1 cellular context compared by ENCODE assay signal in the genomic region with DNA sequence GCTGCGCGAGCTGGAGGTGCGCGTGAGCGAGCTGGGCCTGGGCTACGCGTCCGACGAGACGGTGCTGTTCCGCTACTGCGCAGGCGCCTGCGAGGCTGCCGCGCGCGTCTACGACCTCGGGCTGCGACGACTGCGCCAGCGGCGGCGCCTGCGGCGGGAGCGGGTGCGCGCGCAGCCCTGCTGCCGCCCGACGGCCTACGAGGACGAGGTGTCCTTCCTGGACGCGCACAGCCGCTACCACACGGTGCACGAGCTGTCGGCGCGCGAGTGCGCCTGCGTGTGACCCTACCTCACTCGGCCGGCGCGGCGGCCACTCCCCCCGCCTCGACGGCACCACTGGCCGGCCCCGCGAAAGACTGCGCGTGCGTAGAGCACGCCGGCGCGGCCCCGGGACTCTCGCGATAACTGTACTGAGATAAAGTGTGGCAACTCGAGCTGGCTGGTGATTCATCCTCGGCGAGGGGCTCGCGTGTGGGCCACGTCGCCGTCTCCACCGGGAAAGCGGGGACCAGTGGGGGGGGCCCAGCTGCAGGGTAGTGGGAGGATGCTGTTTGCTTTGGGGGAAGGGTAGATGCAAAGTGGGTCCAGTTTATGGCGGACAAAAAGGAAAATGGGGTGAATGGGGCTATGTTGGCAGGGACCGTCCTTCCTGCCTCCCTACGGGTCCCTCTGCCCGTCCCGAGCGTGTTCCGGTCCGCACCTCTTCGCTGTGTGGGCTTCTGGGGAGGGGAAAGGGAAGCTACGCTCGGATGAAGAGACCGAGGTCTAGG.
TF ChIP-seq lines count a peak whose summit lies in the region.

No MANE protein-coding gene starts in this region.

TF ChIP-seq in K562, 482 proteins besides CTCF, POLR2A, EP300 and RAD21 (continued from another document and continues in another):
- TF ChIP-seq, protein P1, sequence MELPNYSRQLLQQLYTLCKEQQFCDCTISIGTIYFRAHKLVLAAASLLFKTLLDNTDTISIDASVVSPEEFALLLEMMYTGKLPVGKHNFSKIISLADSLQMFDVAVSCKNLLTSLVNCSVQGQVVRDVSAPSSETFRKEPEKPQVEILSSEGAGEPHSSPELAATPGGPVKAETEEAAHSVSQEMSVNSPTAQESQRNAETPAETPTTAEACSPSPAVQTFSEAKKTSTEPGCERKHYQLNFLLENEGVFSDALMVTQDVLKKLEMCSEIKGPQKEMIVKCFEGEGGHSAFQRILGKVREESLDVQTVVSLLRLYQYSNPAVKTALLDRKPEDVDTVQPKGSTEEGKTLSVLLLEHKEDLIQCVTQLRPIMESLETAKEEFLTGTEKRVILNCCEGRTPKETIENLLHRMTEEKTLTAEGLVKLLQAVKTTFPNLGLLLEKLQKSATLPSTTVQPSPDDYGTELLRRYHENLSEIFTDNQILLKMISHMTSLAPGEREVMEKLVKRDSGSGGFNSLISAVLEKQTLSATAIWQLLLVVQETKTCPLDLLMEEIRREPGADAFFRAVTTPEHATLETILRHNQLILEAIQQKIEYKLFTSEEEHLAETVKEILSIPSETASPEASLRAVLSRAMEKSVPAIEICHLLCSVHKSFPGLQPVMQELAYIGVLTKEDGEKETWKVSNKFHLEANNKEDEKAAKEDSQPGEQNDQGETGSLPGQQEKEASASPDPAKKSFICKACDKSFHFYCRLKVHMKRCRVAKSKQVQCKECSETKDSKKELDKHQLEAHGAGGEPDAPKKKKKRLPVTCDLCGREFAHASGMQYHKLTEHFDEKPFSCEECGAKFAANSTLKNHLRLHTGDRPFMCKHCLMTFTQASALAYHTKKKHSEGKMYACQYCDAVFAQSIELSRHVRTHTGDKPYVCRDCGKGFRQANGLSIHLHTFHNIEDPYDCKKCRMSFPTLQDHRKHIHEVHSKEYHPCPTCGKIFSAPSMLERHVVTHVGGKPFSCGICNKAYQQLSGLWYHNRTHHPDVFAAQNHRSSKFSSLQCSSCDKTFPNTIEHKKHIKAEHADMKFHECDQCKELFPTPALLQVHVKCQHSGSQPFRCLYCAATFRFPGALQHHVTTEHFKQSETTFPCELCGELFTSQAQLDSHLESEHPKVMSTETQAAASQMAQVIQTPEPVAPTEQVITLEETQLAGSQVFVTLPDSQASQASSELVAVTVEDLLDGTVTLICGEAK (IDR thresholded peaks at IDR 0.05): peak; percentile 73
- TF ChIP-seq, protein P1 (CRISPR knock-in tag; IDR thresholded peaks at IDR 0.05): no peak
- TF ChIP-seq ZNF316 (IDR thresholded peaks at IDR 0.05): no peak
- peak; percentile 88 for TF ChIP-seq EP400 (IDR thresholded peaks at IDR 0.05)
- no peak for TF ChIP-seq NR2C2 (CRISPR knock-in tag; IDR thresholded peaks at IDR 0.05)
- TF ChIP-seq NR2C2 (tag; IDR thresholded peaks at IDR 0.05): peak; percentile 86
- TF ChIP-seq YBX1 (IDR thresholded peaks at IDR 0.05): no peak
- no peak for TF ChIP-seq ZNF212 (CRISPR knock-in tag; IDR thresholded peaks at IDR 0.05)
- TF ChIP-seq ZNF133 (CRISPR knock-in tag; IDR thresholded peaks at IDR 0.05): 0 out of 2 replicates have a peak, but pooled peaks have one; percentile 30
- TF ChIP-seq DMBX1 (CRISPR knock-in tag; IDR thresholded peaks at IDR 0.05; ENCODE audit: borderline replicate concordance): peak; percentile 14; the same call in 1 of the 2 replicates
- no peak for TF ChIP-seq ZNF324 (CRISPR knock-in tag; IDR thresholded peaks at IDR 0.05)
- TF ChIP-seq RBBP5 (IDR thresholded peaks at IDR 0.05; ENCODE audit: borderline replicate concordance, insufficient read depth, low read length, poor library complexity, severe bottlenecking): peak; percentile 66
- no peak for TF ChIP-seq KHSRP (IDR thresholded peaks at IDR 0.05)
- peak; percentile 71 for TF ChIP-seq SMAD1 (IDR thresholded peaks at IDR 0.05; ENCODE audit: low read depth, low read length, partially characterized antibody)
- TF ChIP-seq POLR2AphosphoS2 (IDR thresholded peaks at IDR 0.05; ENCODE audit: low read length): peak; percentile 90; the same call in 1 of the 2 replicates
- no peak for TF ChIP-seq ZNF41 (CRISPR knock-in tag; conservative IDR thresholded peaks at IDR 0.05)
- TF ChIP-seq HNRNPK (IDR thresholded peaks at IDR 0.05; ENCODE audit: low read depth, low read length, poor library complexity, severe bottlenecking): no peak
- 0 out of 2 replicates have a peak, but pooled peaks have one; percentile 56 for TF ChIP-seq ZNF445 (CRISPR knock-in tag; IDR thresholded peaks at IDR 0.05; ENCODE audit: low read depth)
- TF ChIP-seq ATF1 (CRISPR knock-in tag; IDR thresholded peaks at IDR 0.05): peak; percentile 38; the same call in 1 of the 2 replicates
- TF ChIP-seq ATF1 (tag; IDR thresholded peaks at IDR 0.05): peak; percentile 87
- no peak for TF ChIP-seq NR2F6 (CRISPR knock-in tag; IDR thresholded peaks at IDR 0.05)
- TF ChIP-seq TEAD1 (CRISPR knock-in tag; IDR thresholded peaks at IDR 0.05): peak in 1 of 2 experiments; percentile 86; a peak in 1 of 4 replicates
- TF ChIP-seq POLR2H (tag; IDR thresholded peaks at IDR 0.05; ENCODE audit: low read depth): peak; percentile 97
- no peak for TF ChIP-seq NCOA2 (IDR thresholded peaks at IDR 0.05; ENCODE audit: partially characterized antibody in 2 of 2)
- no peak for TF ChIP-seq ZNF778 (CRISPR knock-in tag; IDR thresholded peaks at IDR 0.05)
- no peak for TF ChIP-seq MCM2 (IDR thresholded peaks at IDR 0.05; ENCODE audit: low read depth)
- TF ChIP-seq CREM (IDR thresholded peaks at IDR 0.05; ENCODE audit: low read depth): peak; percentile 93
- TF ChIP-seq, protein P2, sequence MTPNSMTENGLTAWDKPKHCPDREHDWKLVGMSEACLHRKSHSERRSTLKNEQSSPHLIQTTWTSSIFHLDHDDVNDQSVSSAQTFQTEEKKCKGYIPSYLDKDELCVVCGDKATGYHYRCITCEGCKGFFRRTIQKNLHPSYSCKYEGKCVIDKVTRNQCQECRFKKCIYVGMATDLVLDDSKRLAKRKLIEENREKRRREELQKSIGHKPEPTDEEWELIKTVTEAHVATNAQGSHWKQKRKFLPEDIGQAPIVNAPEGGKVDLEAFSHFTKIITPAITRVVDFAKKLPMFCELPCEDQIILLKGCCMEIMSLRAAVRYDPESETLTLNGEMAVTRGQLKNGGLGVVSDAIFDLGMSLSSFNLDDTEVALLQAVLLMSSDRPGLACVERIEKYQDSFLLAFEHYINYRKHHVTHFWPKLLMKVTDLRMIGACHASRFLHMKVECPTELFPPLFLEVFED (CRISPR knock-in tag; conservative IDR thresholded peaks at IDR 0.05): peak; percentile 96
- peak; percentile 41; the same call in 1 of the 2 replicates for TF ChIP-seq TARDBP (IDR thresholded peaks at IDR 0.05)
- TF ChIP-seq MEF2D (tag; conservative IDR thresholded peaks at IDR 0.05; ENCODE audit: low read depth): 0 out of 2 replicates have a peak, but pooled peaks have one; percentile 24
- TF ChIP-seq SMARCA4 (IDR thresholded peaks at IDR 0.05): peak; percentile 83
- TF ChIP-seq RFX5 (IDR thresholded peaks at IDR 0.05; ENCODE audit: low read depth, low read length): no peak
- no peak for TF ChIP-seq FOXK2 (conservative IDR thresholded peaks at IDR 0.05 in 1 of 2, IDR thresholded peaks at IDR 0.05 in 1 of 2; ENCODE audit: low read depth in 2 of 2)
- peak; percentile 75; the same call in 1 of the 2 replicates for TF ChIP-seq HEY1 (CRISPR knock-in tag; IDR thresholded peaks at IDR 0.05; ENCODE audit: borderline replicate concordance)
- peak; percentile 96 for TF ChIP-seq HNRNPLL (IDR thresholded peaks at IDR 0.05; ENCODE audit: low read depth, low read length, poor library complexity, severe bottlenecking)
- TF ChIP-seq, protein P3, sequence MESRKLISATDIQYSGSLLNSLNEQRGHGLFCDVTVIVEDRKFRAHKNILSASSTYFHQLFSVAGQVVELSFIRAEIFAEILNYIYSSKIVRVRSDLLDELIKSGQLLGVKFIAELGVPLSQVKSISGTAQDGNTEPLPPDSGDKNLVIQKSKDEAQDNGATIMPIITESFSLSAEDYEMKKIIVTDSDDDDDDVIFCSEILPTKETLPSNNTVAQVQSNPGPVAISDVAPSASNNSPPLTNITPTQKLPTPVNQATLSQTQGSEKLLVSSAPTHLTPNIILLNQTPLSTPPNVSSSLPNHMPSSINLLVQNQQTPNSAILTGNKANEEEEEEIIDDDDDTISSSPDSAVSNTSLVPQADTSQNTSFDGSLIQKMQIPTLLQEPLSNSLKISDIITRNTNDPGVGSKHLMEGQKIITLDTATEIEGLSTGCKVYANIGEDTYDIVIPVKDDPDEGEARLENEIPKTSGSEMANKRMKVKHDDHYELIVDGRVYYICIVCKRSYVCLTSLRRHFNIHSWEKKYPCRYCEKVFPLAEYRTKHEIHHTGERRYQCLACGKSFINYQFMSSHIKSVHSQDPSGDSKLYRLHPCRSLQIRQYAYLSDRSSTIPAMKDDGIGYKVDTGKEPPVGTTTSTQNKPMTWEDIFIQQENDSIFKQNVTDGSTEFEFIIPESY (CRISPR knock-in tag; IDR thresholded peaks at IDR 0.05): no peak
- peak; percentile 58; the same call in 1 of the 2 replicates for TF ChIP-seq BCOR (IDR thresholded peaks at IDR 0.05)
